1 cellular context compared by ENCODE assay signal in the genomic region with DNA sequence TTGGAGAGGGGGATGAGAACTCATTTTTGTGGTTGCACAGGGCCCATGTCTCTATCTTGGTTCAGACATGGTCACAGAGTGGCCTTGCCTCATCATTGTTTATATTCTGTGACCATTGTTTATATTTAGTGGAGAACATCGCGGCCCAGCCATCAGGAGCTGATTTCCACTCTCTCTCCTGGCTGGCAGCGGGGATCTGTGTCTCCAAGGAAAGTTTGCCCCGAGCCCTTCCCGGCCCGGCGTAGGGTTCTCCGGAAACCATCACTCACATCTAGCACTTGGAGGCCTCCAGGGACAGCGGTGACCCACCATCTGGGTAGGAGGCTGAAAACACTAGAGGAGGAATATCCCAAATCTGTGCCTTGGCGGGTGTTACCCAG.
TF ChIP-seq lines count a peak whose summit lies in the region.

No MANE protein-coding gene starts in this region.

TF ChIP-seq in K562, 482 proteins besides CTCF, POLR2A, EP300 and RAD21:
- TF ChIP-seq PHF21A (IDR thresholded peaks at IDR 0.05; ENCODE audit: borderline replicate concordance, low read depth), result no peak
- no peak for TF ChIP-seq ELF1 (tag; IDR thresholded peaks at IDR 0.05)
- TF ChIP-seq BRCA1 (IDR thresholded peaks at IDR 0.05), result no peak
- TF ChIP-seq BRCA1 (CRISPR knock-in tag; IDR thresholded peaks at IDR 0.05), result no peak
- TF ChIP-seq HNRNPH1 (optimal IDR thresholded peaks at IDR 0.05; ENCODE audit: low read depth, low read length), result no peak
- TF ChIP-seq BACH1 (tag; IDR thresholded peaks at IDR 0.05), result no peak
- TF ChIP-seq BRD4 (IDR thresholded peaks at IDR 0.05), result no peak
- TF ChIP-seq HLTF (IDR thresholded peaks at IDR 0.05), result no peak
- no peak for TF ChIP-seq MNT (conservative IDR thresholded peaks at IDR 0.05)
- TF ChIP-seq ZNF431 (CRISPR knock-in tag; IDR thresholded peaks at IDR 0.05), result no peak
- no peak for TF ChIP-seq SMARCB1 (IDR thresholded peaks at IDR 0.05; ENCODE audit: insufficient read length, low read depth)
- TF ChIP-seq NR2C1 (IDR thresholded peaks at IDR 0.05), result no peak
- no peak for TF ChIP-seq NR2C1 (tag; IDR thresholded peaks at IDR 0.05)
- no peak for TF ChIP-seq BHLHE40 (IDR thresholded peaks at IDR 0.05; ENCODE audit: low read length)
